Comparison of ENCODE assay signal across 12 cellular contexts in genomic region chr19:50300814-50301606, GRCh38. TPM values are rescaled to one million over a fixed set of nuclear protein-coding genes. Genes with fewer than 3 reads are reported as not detected.
A peak's percentile ranks its signal among the peaks of the same experiment; 100 is the strongest.
DNase-seq lines count a peak whose midpoint lies in the region; ATAC-seq, FAIRE-seq and TF ChIP-seq lines count a peak whose summit lies in the region.
"Had no signal": no experiment of that assay in that cellular context is flagged by ENCODE, and none has a peak within 500 bp of the region (broad histone marks: within the 10 kb centered on the region; RNA-seq: fewer than 3 reads in every experiment).

No MANE protein-coding gene starts in this region.

- H3K27me3 Mint-ChIP-seq in activated T-cell treated with anti-CD3 and anti-CD28 coated beads, Interleukin-2, amount 50 U/mL, for 4 hours (ENCODE audit: low read depth), result peaks cover 33% of the 10 kb centered on the region
- peaks cover 38% of the 10 kb centered on the region for H3K27me3 Mint-ChIP-seq in stimulated activated naive CD8-positive, alpha-beta T cell treated with anti-CD3 and anti-CD28 coated beads, Interleukin-15, Interleukin-2, amounts not matched to agents 100 ng/mL and 50 ng/mL, for 24 hours

- peaks cover 0 to 25% of the 10 kb centered on the region in 2 donors for H3K36me3 ChIP-seq in small intestine (ENCODE audit: control insufficient read depth in 2 of 2, insufficient read depth in 2 of 2, low read length in 2 of 2)

- no peak for DNase-seq in activated T-cell treated with anti-CD3 and anti-CD28 coated beads, Interleukin-2, amount 50 U/mL, for 4 hours
- DNase-seq in activated T-cell treated with anti-CD3 and anti-CD28 coated beads for 4 hours, result no peak
- DNase-seq in NCI-H774 (lab: John Stamatoyannopoulos, UW), result peak; percentile 39
- DNase-seq in epithelial cell of proximal tubule (ENCODE audit: low read depth), result peak; percentile 35
- no peak for DNase-seq in GM12892 (ENCODE audit: insufficient read length)
- no peak for DNase-seq in effector CD8-positive, alpha-beta T cell (lab: John Stamatoyannopoulos, UW)
- no peak for DNase-seq in small intestine
- DNase-seq: activated gamma-delta T cell, natural killer cell, NCI-H187, T-cell had no signal

- H3K9me3 Mint-ChIP-seq in activated T-cell treated with anti-CD3 and anti-CD28 coated beads, Interleukin-2, amount 50 U/mL, for 4 hours, result peaks cover 9% of the 10 kb centered on the region
- no peaks in the 10 kb centered on the region for H3K9me3 Mint-ChIP-seq in stimulated activated naive CD8-positive, alpha-beta T cell treated with anti-CD3 and anti-CD28 coated beads, Interleukin-15, Interleukin-2, amounts not matched to agents 100 ng/mL and 50 ng/mL, for 24 hours
- H3K9me3 Mint-ChIP-seq: natural killer cell had no signal

- WGBS in small intestine, 3 donors, result 52 to 64% (median 58%) methylated on average over 10 of the region's 10 CpGs

- peaks cover 13% of the 10 kb centered on the region for H3K4me1 Mint-ChIP-seq in activated T-cell treated with anti-CD3 and anti-CD28 coated beads, Interleukin-2, amount 50 U/mL, for 4 hours (ENCODE audit: low read depth)
- peaks cover 17% of the 10 kb centered on the region for H3K4me1 Mint-ChIP-seq in stimulated activated naive CD8-positive, alpha-beta T cell treated with anti-CD3 and anti-CD28 coated beads, Interleukin-15, Interleukin-2, amounts not matched to agents 100 ng/mL and 50 ng/mL, for 24 hours (ENCODE audit: low read depth)
- H3K4me1 Mint-ChIP-seq: natural killer cell, T-cell had no signal

- no peaks in the 10 kb centered on the region for H3K9me3 ChIP-seq in small intestine (ENCODE audit: control insufficient read depth, low read depth)

- no peak overlapping the region for H3K4me3 Mint-ChIP-seq in activated T-cell treated with anti-CD3 and anti-CD28 coated beads, Interleukin-2, amount 50 U/mL, for 4 hours
- H3K4me3 Mint-ChIP-seq in stimulated activated naive CD8-positive, alpha-beta T cell treated with anti-CD3 and anti-CD28 coated beads, Interleukin-15, Interleukin-2, amounts not matched to agents 100 ng/mL and 50 ng/mL, for 24 hours, result no peak overlapping the region
- H3K4me3 Mint-ChIP-seq: natural killer cell, T-cell had no signal

- H3K27ac Mint-ChIP-seq in stimulated activated naive CD8-positive, alpha-beta T cell treated with anti-CD3 and anti-CD28 coated beads, Interleukin-15, Interleukin-2, amounts not matched to agents 100 ng/mL and 50 ng/mL, for 24 hours, result peak overlapping the region; percentile 36
- H3K27ac Mint-ChIP-seq: natural killer cell, T-cell had no signal

- no peaks in the 10 kb centered on the region for H3K36me3 Mint-ChIP-seq in activated T-cell treated with anti-CD3 and anti-CD28 coated beads, Interleukin-2, amount 50 U/mL, for 4 hours (ENCODE audit: insufficient read depth)
- H3K36me3 Mint-ChIP-seq in stimulated activated naive CD8-positive, alpha-beta T cell treated with anti-CD3 and anti-CD28 coated beads, Interleukin-15, Interleukin-2, amounts not matched to agents 100 ng/mL and 50 ng/mL, for 24 hours (ENCODE audit: low read depth), result no peaks in the 10 kb centered on the region
- H3K36me3 Mint-ChIP-seq: natural killer cell, T-cell had no signal

- peak; percentile 98 to 99 for ATAC-seq in activated T-cell treated with anti-CD3 and anti-CD28 coated beads, Interleukin-2, amount 50 U/mL, for 4 hours
- ATAC-seq: natural killer cell, T-cell had no signal

- H3K4me3 ChIP-seq in epithelial cell of proximal tubule (ENCODE audit: low read depth, low read length) (no peak overlapping the region), small intestine (ENCODE audit: low read depth in 1 of 2, low read length in 2 of 2) (no peak overlapping the region)

- no peak for TF ChIP-seq POLR2A in GM12892 (IDR thresholded peaks at IDR 0.05; ENCODE audit: low read depth, low read length)

- no peaks in the 10 kb centered on the region for H3K4me1 ChIP-seq in small intestine (ENCODE audit: control insufficient read depth in 2 of 2, insufficient read depth in 1 of 2, low read depth in 1 of 2, low read length in 1 of 2)

- no peak overlapping the region for H3K27ac ChIP-seq in small intestine (ENCODE audit: low read depth in 1 of 2, low read length in 1 of 2)

- H3K27me3 ChIP-seq in small intestine (ENCODE audit: control insufficient read depth in 2 of 2, insufficient read depth in 2 of 2, low read length in 2 of 2), result no peaks in the 10 kb centered on the region

- FAIRE-seq in GM12892 (lab: Jason Lieb, UNC) (no peak), small intestine (lab: Jason Lieb, UNC) (no peak)

- TF ChIP-seq CTCF in epithelial cell of proximal tubule (conservative IDR thresholded peaks at IDR 0.05; ENCODE audit: low read depth, low read length), result no peak

RNA-seq across cellular contexts. Expression of gene KCNC3, which starts 28.2 kb away (rescaled TPM):
- 1 to 10 TPM; 4.1 to 5.6 (median 4.6) TPM for total RNA-seq in activated T-cell treated with anti-CD3 and anti-CD28 coated beads, Interleukin-2, amount 50 U/mL, for 4 hours
- 0.07 and 0.35 TPM in 2 replicates for total RNA-seq in epithelial cell of proximal tubule
- polyA plus RNA-seq in GM12892 (2012; ENCODE audit: missing spikeins), result 3.0 TPM
- under 1 TPM; 0.22 to 0.60 (median 0.27) TPM for polyA plus RNA-seq in small intestine

Comparison
In these comparisons a context has a peak if more than half of its experiments do, and no peak if none do; other contexts are left out.
1. DNase-seq: peak in NCI-H774 (single experiment) and epithelial cell of proximal tubule (single experiment); none in activated T-cell treated with anti-CD3 and anti-CD28 coated beads, Interleukin-2, amount 50 U/mL, for 4 hours (single experiment), activated T-cell treated with anti-CD3 and anti-CD28 coated beads for 4 hours (single experiment), GM12892 (single experiment), effector CD8-positive, alpha-beta T cell (single experiment) and small intestine (single experiment).